Comparison of ENCODE assay signal across 20 cellular contexts in the genomic region with DNA sequence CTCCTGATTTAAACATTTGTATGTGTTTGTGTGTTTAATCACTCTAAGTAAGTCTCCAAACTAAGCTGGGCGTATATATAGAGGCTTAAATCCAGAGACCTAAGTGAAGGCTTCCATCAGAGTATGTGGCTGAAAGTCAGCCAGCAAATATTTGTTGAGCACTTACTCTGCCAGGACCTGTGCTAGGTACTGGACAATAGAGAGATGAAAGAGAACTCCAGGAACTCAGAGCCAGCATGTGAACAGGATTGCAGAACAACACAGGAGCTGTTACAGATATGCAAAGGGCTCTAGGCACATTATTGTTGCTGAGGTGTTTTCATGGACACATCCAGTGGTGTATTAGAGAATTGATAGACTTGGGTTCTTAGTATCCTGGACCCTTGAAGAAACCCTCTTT. TPM values are rescaled to one million over a fixed set of nuclear protein-coding genes. Genes with fewer than 3 reads are reported as not detected.
A peak's percentile ranks its signal among the peaks of the same experiment; 100 is the strongest.
DNase-seq lines count a peak whose midpoint lies in the region; ATAC-seq, FAIRE-seq and TF ChIP-seq lines count a peak whose summit lies in the region.
"Had no signal": no experiment of that assay in that cellular context is flagged by ENCODE, and none has a peak within 500 bp of the region (broad histone marks: within the 10 kb centered on the region; RNA-seq: fewer than 3 reads in every experiment).

No MANE protein-coding gene starts in this region.

- no peak overlapping the region for H3K9ac ChIP-seq in HepG2 (ENCODE audit: insufficient read depth, low read depth, low read length)
- H3K9ac ChIP-seq: BLaER1 treated with 17β-estradiol and CSF1 and Interleukin-3, amounts not matched to agents 10 nM and 100 nM; SK-N-SH had no signal

- in situ Hi-C loops in HepG2 (cut with HindIII; ENCODE audit: extremely low pct_ligation_motif_present, low pct_unique_long_range_greater_than_20kb), result loop anchor here (5.0 to 25.0 kb wide), 2 partner anchors 157 to 427 kb away; partner anchors contain the start of gene ATP6V0E1
- in situ Hi-C loops in GM13976 (cut with MboI; ENCODE audit: low sequenced_read_pairs, unreplicated experiment), result loop anchor here (10.0 kb wide), 1 partner anchor 155 kb away; the partner anchor contains the start of gene ATP6V0E1

- no peak overlapping the region for H3K4me2 ChIP-seq in HepG2 (ENCODE audit: low read depth, low read length)
- H3K4me2 ChIP-seq: A549; BLaER1 treated with 17β-estradiol and CSF1 and Interleukin-3, amounts not matched to agents 10 nM and 100 nM; SK-N-SH had no signal

- TF ChIP-seq RAD21 in HepG2 (CRISPR knock-in tag; IDR thresholded peaks at IDR 0.05), result no peak

- H2AFZ ChIP-seq in HepG2 (ENCODE audit: low read length), result no peak overlapping the region

- H3K27me3 ChIP-seq in HepG2 (ENCODE audit: control insufficient read depth in 1 of 2, insufficient read depth in 2 of 2, low read length in 2 of 2) (no peaks in the 10 kb centered on the region; a peak in 1 of 5 replicates), prostate gland (replicated peaks; ENCODE audit: insufficient read depth) (no peaks in the 10 kb centered on the region)
- H3K27me3 ChIP-seq: BLaER1 treated with 17β-estradiol and CSF1 and Interleukin-3, amounts not matched to agents 10 nM and 100 nM had no signal

- H3K4me1 ChIP-seq in HepG2 (ENCODE audit: insufficient read depth, low read length) (peaks cover 22% of the 10 kb centered on the region), prostate gland (replicated peaks) (no peaks in the 10 kb centered on the region)
- H3K4me1 ChIP-seq: A549 had no signal

- FAIRE-seq in HepG2 (lab: Jason Lieb, UNC), result no peak
- FAIRE-seq: A549, GM19239 had no signal

- H3K36me3 ChIP-seq in HepG2 (replicated peaks in 1 of 2; ENCODE audit: control insufficient read depth in 1 of 2, insufficient read depth in 2 of 2, low read length in 2 of 2) (no peaks in the 10 kb centered on the region), prostate gland (no peaks in the 10 kb centered on the region)

- DNase-seq in DMS53 treated with DMSO at 0.1 percent for 48 hours (lab: John Stamatoyannopoulos, UW; ENCODE audit: unreplicated experiment), result peak; percentile 43
- DNase-seq in LNCaP clone FGC (ENCODE audit: low read depth), result peak; percentile 60
- peak; percentile 71 for DNase-seq in HepG2 (ENCODE audit: low spot score)
- peak; percentile 28 for DNase-seq in prostate gland (ENCODE audit: low spot score)
- no peak for DNase-seq in pons (ENCODE audit: low spot score)
- no peak for DNase-seq in GM13976 (ENCODE audit: low spot score)
- DNase-seq in medulla oblongata (ENCODE audit: extremely low spot score), result no peak
- no peak for DNase-seq in NCI-H526 treated with DMSO at 0.1 percent for 48 hours (lab: John Stamatoyannopoulos, UW)
- DNase-seq: GF-D8, KBM-7, NCI-H1105 treated with DMSO at 0.1 percent for 48 hours, NCI-H1694 treated with DMSO at 0.1 percent for 48 hours, NCI-H2107, NCI-H524, SHP77 treated with DMSO at 0.1 percent for 48 hours, SK-N-SH had no signal

- WGBS in HepG2 (ENCODE audit: low lambda C conversion rate), result 42% methylated on average over 1 of the region's 1 CpG
- 59% methylated on average over 1 of the region's 1 CpG for WGBS in prostate gland

- intact Hi-C loops in HepG2 (cut with micrococcal nuclease; ENCODE audit: unreplicated experiment) (loop anchor here (10.0 kb wide), 1 partner anchor 425 kb away; no protein-coding TSS in a partner anchor), prostate gland (cut with DNase I) (no loop called here)

- ATAC-seq in HepG2, result peak; percentile 65
- ATAC-seq: A549, HCT116 had no signal

- H3K9me3 ChIP-seq in HepG2 (ENCODE audit: low read length) (no peaks in the 10 kb centered on the region), prostate gland (no peaks in the 10 kb centered on the region)
- H3K9me3 ChIP-seq: A549; BLaER1 treated with 17β-estradiol and CSF1 and Interleukin-3, amounts not matched to agents 10 nM and 100 nM; SK-N-SH had no signal

- no peak overlapping the region for H3K4me3 ChIP-seq in LNCaP clone FGC (ENCODE audit: low read depth, low read length)
- H3K4me3 ChIP-seq in HepG2 (replicated peaks in 1 of 3; ENCODE audit: insufficient read depth in 1 of 3, low read depth in 2 of 3, low read length in 3 of 3), result no peak overlapping the region
- H3K4me3 ChIP-seq in prostate gland, result no peak overlapping the region
- H3K4me3 ChIP-seq: A549; BLaER1 treated with 17β-estradiol and CSF1 and Interleukin-3, amounts not matched to agents 10 nM and 100 nM had no signal

- H4K20me1 ChIP-seq in HepG2 (ENCODE audit: insufficient read depth, low read length), result no peaks in the 10 kb centered on the region
- H4K20me1 ChIP-seq: BLaER1 treated with 17β-estradiol and CSF1 and Interleukin-3, amounts not matched to agents 10 nM and 100 nM had no signal

- no peaks in the 10 kb centered on the region for H3K79me2 ChIP-seq in HepG2 (ENCODE audit: insufficient read depth, low read length)

- no TSS peak for BruUV-seq in HepG2 (replicated peaks; lab: Mats Ljungman, UMichigan)

- no peak for TF ChIP-seq EP300 in HepG2 (IDR thresholded peaks at IDR 0.05; ENCODE audit: low read depth in 2 of 2, low read length in 2 of 2)
- TF ChIP-seq EP300 in HepG2 (CRISPR knock-in tag; IDR thresholded peaks at IDR 0.05; ENCODE audit: borderline replicate concordance), result no peak

- TF ChIP-seq CTCF in LNCaP clone FGC (IDR thresholded peaks at IDR 0.05; ENCODE audit: control insufficient read depth, extremely low read depth, insufficient read depth) (no peak), HepG2 (CRISPR knock-in tag; IDR thresholded peaks at IDR 0.05) (no peak), prostate gland (IDR thresholded peaks at IDR 0.05) (no peak), GM13976 (IDR thresholded peaks at IDR 0.05; ENCODE audit: borderline replicate concordance, control extremely low read depth, extremely low read depth, insufficient read depth, missing control alignments) (no peak)

- POLR2A ChIA-PET in HepG2 (lab: Yijun Ruan, JAX), result no interaction called here

- TF ChIP-seq POLR2A in HepG2 (IDR thresholded peaks at IDR 0.05; ENCODE audit: insufficient read depth in 1 of 2, low read depth in 2 of 2, low read length in 2 of 2) (no peak), prostate gland (IDR thresholded peaks at IDR 0.05) (no peak)

- H3K27ac ChIP-seq in HepG2 (ENCODE audit: extremely low read length, insufficient read depth, low read length) (no peak overlapping the region), prostate gland (no peak overlapping the region)
- H3K27ac ChIP-seq: A549; BLaER1 treated with 17β-estradiol and CSF1 and Interleukin-3, amounts not matched to agents 10 nM and 100 nM had no signal

- CTCF ChIA-PET in HepG2 (lab: Yijun Ruan, JAX; ENCODE audit: low intra/inter-chr PET ratio, low total read pairs), result no interaction called here

TF ChIP-seq in HepG2, 621 proteins besides CTCF, POLR2A, EP300 and RAD21:
- TF ChIP-seq SOX13 (IDR thresholded peaks at IDR 0.05) (no peak), SOX13 (CRISPR knock-in tag; conservative IDR thresholded peaks at IDR 0.05 in 1 of 2, IDR thresholded peaks at IDR 0.05 in 1 of 2) (peak in 1 of 2 experiments; percentile 66; a peak in 2 of 4 replicates), ZNF75D (CRISPR knock-in tag; IDR thresholded peaks at IDR 0.05; ENCODE audit: borderline replicate concordance) (no peak), BCL6 (CRISPR knock-in tag; IDR thresholded peaks at IDR 0.05) (peak; percentile 66), SOX6 (IDR thresholded peaks at IDR 0.05) (no peak), SOX6 (CRISPR knock-in tag; IDR thresholded peaks at IDR 0.05) (0 out of 2 replicates have a peak, but pooled peaks have one; percentile 11)

RNA-seq across cellular contexts. Expression of gene BNIP1, which starts 4.7 kb away (rescaled TPM):
- total RNA-seq in HepG2 (2016; rRNA removed; fragmentation: Illumina TruSeq; extraction: Trizol) (16.9 and 20.6 TPM in 2 replicates), prostate gland (10 to 100 TPM; 12.5 to 19.8 TPM)
- 14.5 and 15.0 TPM in 2 replicates for total RNA-seq in HepG2 (2016; cell fraction: cytosol; rRNA removed; fragmentation: Illumina TruSeq; extraction: Trizol; ENCODE audit: low read depth)
- 16.1 and 18.2 TPM in 2 replicates for total RNA-seq in HepG2 (2016; cell fraction: insoluble cytoplasmic fraction; rRNA removed; fragmentation: Illumina TruSeq; extraction: Trizol)
- 13.7 and 13.8 TPM in 2 replicates for total RNA-seq in HepG2 (2016; cell fraction: membrane; rRNA removed; fragmentation: Illumina TruSeq; extraction: Trizol)
- total RNA-seq in HepG2 (2016; cell fraction: nucleus; rRNA removed; fragmentation: Illumina TruSeq; extraction: Trizol), result 7.5 and 9.4 TPM in 2 replicates
- polyA plus RNA-seq in HepG2 (2011; rRNA removed), result 10.0 and 13.2 TPM in 2 replicates
- polyA plus RNA-seq in HepG2 (2011; cell fraction: cytosol; rRNA removed), result 10.5 and 11.6 TPM in 2 replicates
- polyA plus RNA-seq in HepG2 (2011; cell fraction: nucleus; rRNA removed), result 6.0 and 6.5 TPM in 2 replicates
- polyA plus RNA-seq in HepG2 (2012), result 7.3 and 9.3 TPM in 2 replicates
- 6.4 and 6.5 TPM in 2 replicates for polyA plus RNA-seq in HepG2 (2016; cell fraction: cytosol; fragmentation: Illumina TruSeq; extraction: Trizol; ENCODE audit: low read depth)
- polyA plus RNA-seq in HepG2 (2016; cell fraction: insoluble cytoplasmic fraction; fragmentation: Illumina TruSeq; extraction: Trizol; ENCODE audit: low read depth), result 14.9 and 16.5 TPM in 2 replicates
- 5.7 and 6.4 TPM in 2 replicates for polyA plus RNA-seq in HepG2 (2016; cell fraction: membrane; fragmentation: Illumina TruSeq; extraction: Trizol; ENCODE audit: low read depth)
- 11.7 and 13.0 TPM in 2 replicates for polyA plus RNA-seq in HepG2 (2016; cell fraction: nucleus; fragmentation: Illumina TruSeq; extraction: Trizol; ENCODE audit: insufficient read depth, low read depth)
- polyA minus RNA-seq in HepG2 (2011; rRNA and poly(A)+ RNA removed; ENCODE audit: low replicate concordance), result 10.3 and 12.7 TPM in 2 replicates
- polyA minus RNA-seq in HepG2 (2011; cell fraction: cytosol; rRNA and poly(A)+ RNA removed), result 3.4 and 4.9 TPM in 2 replicates
- 4.8 and 5.7 TPM in 2 replicates for polyA minus RNA-seq in HepG2 (2011; cell fraction: nucleus; rRNA and poly(A)+ RNA removed)

Comparison
In these comparisons a context has a peak if more than half of its experiments do, and no peak if none do; other contexts are left out.
1. DNase-seq: peak in DMS53 treated with DMSO at 0.1 percent for 48 hours (single experiment), LNCaP clone FGC (single experiment), HepG2 (single experiment) and prostate gland (single experiment); none in pons (single experiment), GM13976 (single experiment), medulla oblongata (single experiment) and NCI-H526 treated with DMSO at 0.1 percent for 48 hours (single experiment).